11 cellular contexts compared by ENCODE assay signal in the genomic region with DNA sequence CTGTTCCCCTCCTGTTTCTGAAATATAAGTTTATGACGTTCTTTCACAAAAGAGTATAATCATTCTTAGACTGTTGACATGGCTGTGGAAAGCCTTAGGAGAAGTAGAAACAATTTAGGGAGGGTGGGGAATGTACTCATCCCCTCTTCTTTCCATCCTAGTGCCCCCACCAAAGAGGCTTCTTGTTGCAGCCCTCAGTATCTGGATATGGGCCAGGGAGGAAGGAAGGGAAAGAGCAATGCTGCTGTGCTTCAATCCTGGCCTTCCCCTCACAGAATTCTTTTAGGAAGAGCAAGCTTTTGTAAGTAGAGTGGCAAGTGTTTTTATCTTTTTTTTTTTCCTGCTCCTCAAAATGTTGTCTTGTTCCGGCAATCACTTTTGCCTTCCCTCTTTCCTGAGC. TPM values are rescaled to one million over a fixed set of nuclear protein-coding genes. Genes with fewer than 3 reads are reported as not detected.
DNase-seq lines count a peak whose midpoint lies in the region; ATAC-seq and TF ChIP-seq lines count a peak whose summit lies in the region.
"Had no signal": no experiment of that assay in that cellular context is flagged by ENCODE, and none has a peak within 500 bp of the region (broad histone marks: within the 10 kb centered on the region; RNA-seq: fewer than 3 reads in every experiment).

No MANE protein-coding gene starts in this region.

- H3K36me3 ChIP-seq in right atrium auricular region (no peaks in the 10 kb centered on the region), brain microvascular endothelial cell (replicated peaks) (no peaks in the 10 kb centered on the region), muscle layer of colon (ENCODE audit: insufficient read depth, low read length) (peaks cover 15% of the 10 kb centered on the region), aorta (ENCODE audit: control insufficient read depth in 1 of 2, insufficient read depth in 2 of 2, low read length in 1 of 2) (no peaks in the 10 kb centered on the region)

- peaks cover 0 to 72% of the 10 kb centered on the region in 2 donors for H3K4me1 ChIP-seq in right atrium auricular region
- peaks cover 61% of the 10 kb centered on the region for H3K4me1 ChIP-seq in muscle layer of colon (ENCODE audit: insufficient read depth, low read length)
- H3K4me1 ChIP-seq in aorta (ENCODE audit: control insufficient read depth in 1 of 2, insufficient read depth in 2 of 2, low read length in 2 of 2): peaks cover 5% of the 10 kb centered on the region in 2 donors

- H3K27ac ChIP-seq in right atrium auricular region (peak overlapping the region; percentile 90 to 93), brain microvascular endothelial cell (no peak overlapping the region), muscle layer of colon (ENCODE audit: low read depth, low read length) (peak overlapping the region; percentile 94), aorta (ENCODE audit: low read depth in 1 of 2, low read length in 2 of 2) (peak overlapping the region; percentile 70 to 95)

- intact Hi-C loops in cardiac septum (cut with DNase I) (no loop called here), aorta (cut with DNase I) (no loop called here)

- WGBS in aorta, 2 donors: 16 to 28% methylated on average over 2 of the region's 2 CpGs

- H3K9me3 ChIP-seq in right atrium auricular region (no peaks in the 10 kb centered on the region), muscle layer of colon (ENCODE audit: low read length) (no peaks in the 10 kb centered on the region), aorta (ENCODE audit: control insufficient read depth, low read length) (no peaks in the 10 kb centered on the region)

- H3K4me3 ChIP-seq in right atrium auricular region (peak overlapping the region; percentile 85 to 90), brain microvascular endothelial cell (ENCODE audit: low read depth, low read length) (peak overlapping the region; percentile 69), muscle layer of colon (ENCODE audit: low read depth in 1 of 2, low read length in 2 of 2) (peak overlapping the region; percentile 71 to 85), aorta (ENCODE audit: low read length in 2 of 2) (peak overlapping the region; percentile 96 to 97)

- in situ Hi-C loops in brain microvascular endothelial cell (cut with HindIII; ENCODE audit: low pct_ligation_motif_present, low sequenced_read_pairs): no loop called here

- no peak for TF ChIP-seq CTCF in right atrium auricular region (IDR thresholded peaks at IDR 0.05)
- TF ChIP-seq CTCF in brain microvascular endothelial cell (IDR thresholded peaks at IDR 0.05; ENCODE audit: low read depth, low read length, missing control alignments): no peak

- DNase-seq in right atrium auricular region (ENCODE audit: low spot score): no peak
- no peak for DNase-seq in cardiac septum (ENCODE audit: low spot score)
- DNase-seq in brain microvascular endothelial cell: no peak
- no peak for DNase-seq in aorta
- DNase-seq in midbrain (lab: John Stamatoyannopoulos, UW): no peak
- DNase-seq: NCI-H226 had no signal

- H3K27me3 ChIP-seq in right atrium auricular region (no peaks in the 10 kb centered on the region), brain microvascular endothelial cell (replicated peaks) (no peaks in the 10 kb centered on the region), muscle layer of colon (ENCODE audit: control insufficient read depth in 1 of 2, insufficient read depth in 2 of 2, low read length in 2 of 2) (no peaks in the 10 kb centered on the region), aorta (ENCODE audit: control insufficient read depth in 1 of 2, insufficient read depth in 2 of 2, low read length in 1 of 2) (no peaks in the 10 kb centered on the region)

- H3K9ac ChIP-seq in muscle layer of colon (ENCODE audit: low read length): peak overlapping the region; percentile 70

- ATAC-seq in aorta (ENCODE audit: low FRiP score) (no peak), HG03135 (IDR thresholded peaks at IDR 0.05; ENCODE audit: unreplicated experiment) (no peak), GM21723 (IDR thresholded peaks at IDR 0.05; ENCODE audit: unreplicated experiment) (no peak)

RNA-seq across cellular contexts. Expression of gene INAFM2, which starts 1.7 kb away (rescaled TPM):
- total RNA-seq in right atrium auricular region (10 to 100 TPM; 45.5 to 48.9 TPM), cardiac septum (40.0 TPM), aorta (10 to 100 TPM; 59.4 to 70.0 TPM)
- polyA plus RNA-seq in aorta: 10 to 100 TPM; 26.0 to 53.6 TPM

RNA-seq across cellular contexts. Expression of gene CCDC9B, which starts 15.6 kb away (rescaled TPM):
- 10 to 100 TPM; 31.8 to 32.2 TPM for total RNA-seq in right atrium auricular region
- 178 TPM for total RNA-seq in cardiac septum
- 10 to 100 TPM; 59.6 to 66.6 TPM for total RNA-seq in aorta
- polyA plus RNA-seq in aorta: 10 to 100 TPM; 16.2 to 44.2 TPM

RNA-seq across cellular contexts. Expression of gene PLCB2, which starts 17.5 kb away (rescaled TPM):
- total RNA-seq in right atrium auricular region: 1 to 10 TPM; 1.9 to 8.4 TPM
- total RNA-seq in cardiac septum: 4.6 TPM
- total RNA-seq in aorta: 10 to 100 TPM; 23.6 to 55.8 TPM
- 1 to 10 TPM; 5.8 to 7.2 TPM for polyA plus RNA-seq in aorta
- total RNA-seq: renal cortical epithelial cell had no signal

RNA-seq across cellular contexts. Expression of gene PHGR1, which starts 25.6 kb away (rescaled TPM):
- total RNA-seq in right atrium auricular region (not detected), cardiac septum (not detected), aorta (not detected)
- 1,000 to 10,000 TPM in 1 of 2 donors, 10 to 100 TPM in 1; 45.9 to 1,323 TPM for polyA plus RNA-seq in aorta
- total RNA-seq: activated naive CD4-positive, alpha-beta T cell treated with anti-CD3 and anti-CD28 coated beads, Interleukin-2, amount 50 U/mL, for 72 hours; renal cortical epithelial cell had no signal

RNA-seq across cellular contexts. Expression of gene DISP2, which starts 32.8 kb away (rescaled TPM):
- under 1 TPM; 0.11 to 0.20 TPM for total RNA-seq in right atrium auricular region
- total RNA-seq in cardiac septum: 1.2 TPM
- total RNA-seq in aorta: under 1 TPM; 0.49 to 0.60 TPM
- polyA plus RNA-seq in aorta: under 1 TPM; 0.08 to 0.13 TPM
